Comparison of ENCODE assay signal across 1 cellular context in genomic region chr1:3627515-3628253, GRCh38.
TF ChIP-seq lines count a peak whose summit lies in the region.

No MANE protein-coding gene starts in this region.

TF ChIP-seq in K562, 482 proteins besides CTCF, POLR2A, EP300 and RAD21:
- TF ChIP-seq HMG20B (CRISPR knock-in tag; IDR thresholded peaks at IDR 0.05): no peak
- TF ChIP-seq ADNP (tag; IDR thresholded peaks at IDR 0.05): no peak
- TF ChIP-seq POLR2G (IDR thresholded peaks at IDR 0.05; ENCODE audit: low read depth, low read length): 0 out of 2 replicates have a peak, but pooled peaks have one; percentile 19
